Comparison of ENCODE assay signal across 22 cellular contexts in the genomic region with DNA sequence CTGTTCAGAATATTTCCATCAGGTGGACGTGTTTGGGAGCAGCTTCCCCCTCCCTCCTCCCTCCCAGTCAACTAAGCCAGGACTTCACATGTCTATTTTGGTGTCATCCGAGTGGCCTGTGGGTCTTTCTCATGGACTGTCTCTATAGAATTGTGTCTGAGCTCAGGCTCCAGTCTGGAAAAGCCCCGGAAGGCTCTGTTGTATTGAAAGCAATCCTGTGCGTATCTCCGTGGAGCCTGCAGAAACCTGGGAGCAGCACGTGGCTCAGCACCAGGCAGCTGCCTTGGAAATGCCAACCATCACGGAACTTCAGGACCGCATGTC. TPM values are rescaled to one million over a fixed set of nuclear protein-coding genes. Genes with fewer than 3 reads are reported as not detected.
DNase-seq lines count a peak whose midpoint lies in the region; ATAC-seq and TF ChIP-seq lines count a peak whose summit lies in the region.
"Had no signal": no experiment of that assay in that cellular context is flagged by ENCODE, and none has a peak within 500 bp of the region (broad histone marks: within the 10 kb centered on the region; RNA-seq: fewer than 3 reads in every experiment).

No MANE protein-coding gene starts in this region.

- ATAC-seq in gastroesophageal sphincter: no peak
- ATAC-seq in HG03442 (IDR thresholded peaks at IDR 0.05; ENCODE audit: unreplicated experiment): no peak

- no peaks in the 10 kb centered on the region for H3K27me3 ChIP-seq in gastroesophageal sphincter
- H3K27me3 ChIP-seq in muscle layer of colon (ENCODE audit: control insufficient read depth in 1 of 2, insufficient read depth in 2 of 2, low read length in 2 of 2): no peaks in the 10 kb centered on the region
- no peaks in the 10 kb centered on the region for H3K27me3 ChIP-seq in sigmoid colon
- H3K27me3 ChIP-seq in ascending aorta: no peaks in the 10 kb centered on the region
- H3K27me3 ChIP-seq: adrenal gland, pancreas, suprapubic skin, vagina had no signal

- TF ChIP-seq CTCF in gastroesophageal sphincter (IDR thresholded peaks at IDR 0.05) (no peak), sigmoid colon (IDR thresholded peaks at IDR 0.05) (no peak), ascending aorta (IDR thresholded peaks at IDR 0.05) (no peak)

- peak overlapping the region in 3 of 4 donors; percentile 61 to 80 (median 74) for H3K27ac ChIP-seq in gastroesophageal sphincter
- H3K27ac ChIP-seq in muscle layer of colon (ENCODE audit: low read depth, low read length): peak overlapping the region; percentile 42
- peak overlapping the region; percentile 32 to 69 (median 62) for H3K27ac ChIP-seq in sigmoid colon
- H3K27ac ChIP-seq in ascending aorta: no peak overlapping the region
- H3K27ac ChIP-seq: pancreas, suprapubic skin, vagina had no signal

- H3K9me3 ChIP-seq in gastroesophageal sphincter: no peaks in the 10 kb centered on the region
- H3K9me3 ChIP-seq in muscle layer of colon (ENCODE audit: low read length): no peaks in the 10 kb centered on the region
- no peaks in the 10 kb centered on the region for H3K9me3 ChIP-seq in sigmoid colon
- no peaks in the 10 kb centered on the region for H3K9me3 ChIP-seq in ascending aorta
- H3K9me3 ChIP-seq: adrenal gland, pancreas, suprapubic skin, vagina had no signal

- WGBS in gastroesophageal sphincter (ENCODE audit: low coverage in 1 of 2), 2 donors: 62% methylated on average over 3 of the region's 8 CpGs; no CpG with 5 or more reads in 1 of the 2 donors
- WGBS in sigmoid colon, 2 donors: 85 to 87% methylated on average over 8 of the region's 8 CpGs

- DNase-seq in NCI-H2227 treated with DMSO at 0.1 percent for 48 hours (lab: John Stamatoyannopoulos, UW) (peak; percentile 79), sigmoid colon (no peak), 8988T (no peak), ascending aorta (ENCODE audit: low spot score in 2 of 2) (no peak)
- DNase-seq: activated CD4-positive, alpha-beta memory T cell treated with anti-CD3 and anti-CD28 coated beads for 36 hours; activated CD4-positive, CD25-positive, alpha-beta regulatory T cell; activated T-cell treated with anti-CD3 and anti-CD28 coated beads for 4 hours; CD4-positive, CD25-positive, alpha-beta regulatory T cell; DMS 273 treated with DMSO at 0.1 percent for 48 hours; NCI-H1417 treated with DMSO at 0.1 percent for 48 hours; NCI-H2171; pancreas; stimulated activated CD4-positive, alpha-beta T cell treated with anti-CD3 and anti-CD28 coated beads, Interleukin-1b, Interleukin-23, amount 100 ng/mL, for 48 hours; T-helper 9 cell had no signal

- intact Hi-C loops in sigmoid colon (cut with DNase I): no loop called here
- intact Hi-C loops in ascending aorta (cut with DNase I): no loop called here

- H3K36me3 ChIP-seq in gastroesophageal sphincter: no peaks in the 10 kb centered on the region
- no peaks in the 10 kb centered on the region for H3K36me3 ChIP-seq in muscle layer of colon (ENCODE audit: insufficient read depth, low read length)
- no peaks in the 10 kb centered on the region for H3K36me3 ChIP-seq in sigmoid colon
- H3K36me3 ChIP-seq in ascending aorta: no peaks in the 10 kb centered on the region
- H3K36me3 ChIP-seq: adrenal gland, pancreas, suprapubic skin, vagina had no signal

- TF ChIP-seq EP300 in gastroesophageal sphincter (IDR thresholded peaks at IDR 0.05): no peak
- no peak for TF ChIP-seq EP300 in sigmoid colon (IDR thresholded peaks at IDR 0.05)

- H3K9ac ChIP-seq in muscle layer of colon (ENCODE audit: low read length): no peak overlapping the region

- no peak overlapping the region for H3K4me3 ChIP-seq in gastroesophageal sphincter
- no peak overlapping the region for H3K4me3 ChIP-seq in muscle layer of colon (ENCODE audit: low read depth in 1 of 2, low read length in 2 of 2)
- H3K4me3 ChIP-seq in sigmoid colon: no peak overlapping the region
- no peak overlapping the region for H3K4me3 ChIP-seq in ascending aorta
- H3K4me3 ChIP-seq: adrenal gland, lung, pancreas, suprapubic skin, vagina had no signal

- TF ChIP-seq POLR2A in gastroesophageal sphincter (IDR thresholded peaks at IDR 0.05): no peak
- no peak for TF ChIP-seq POLR2A in sigmoid colon (IDR thresholded peaks at IDR 0.05)

- H3K4me1 ChIP-seq in gastroesophageal sphincter: peaks cover 0 to 50% (median 11%) of the 10 kb centered on the region in 3 donors
- H3K4me1 ChIP-seq in muscle layer of colon (ENCODE audit: insufficient read depth, low read length): peaks cover 27% of the 10 kb centered on the region
- H3K4me1 ChIP-seq in sigmoid colon: peaks cover 0 to 26% (median 14%) of the 10 kb centered on the region in 4 donors
- no peaks in the 10 kb centered on the region for H3K4me1 ChIP-seq in ascending aorta
- H3K4me1 ChIP-seq: pancreas, vagina had no signal

RNA-seq across cellular contexts. Expression of a gene that starts 25.2 kb away (rescaled TPM):
- total RNA-seq in gastroesophageal sphincter (1 to 10 TPM in 3 of 4 donors, under 1 TPM in 1; 0.57 to 2.7 (median 1.8) TPM), sigmoid colon (1 to 10 TPM; 1.2 to 5.3 (median 2.1) TPM), ascending aorta (4.6 TPM)
- 1 to 10 TPM in 1 of 3 donors, under 1 TPM in 1, not detected in 1; 0.69 to 1.7 TPM for polyA plus RNA-seq in sigmoid colon
- total RNA-seq: H4 had no signal

Comparison
In these comparisons a context has a peak if more than half of its experiments do, and no peak if none do; other contexts are left out.
1. H3K27ac ChIP-seq: peak in gastroesophageal sphincter (3 of 4), muscle layer of colon (single experiment) and sigmoid colon (4 of 4); none in ascending aorta (0 of 2).